18 cellular contexts compared by ENCODE assay signal in genomic region chr9:78858266-78858665, GRCh38.
"Had no signal": no experiment of that assay in that cellular context is flagged by ENCODE, and none has a peak within 500 bp of the region (broad histone marks: within the 10 kb centered on the region; RNA-seq: fewer than 3 reads in every experiment).

No MANE protein-coding gene starts in this region.

- H3K36me3 Mint-ChIP-seq: memory B cell; stimulated activated naive B cell treated with anti-CD40 and anti-IgM and Interleukin-4, amounts not matched to agents 10 μg/mL and 1 μg/mL and 100 μg/mL, for 72 hours had no signal

- H3K4me3 Mint-ChIP-seq: activated B cell treated with CpG ODN at 0.5 μM for 24 hours; activated CD4-positive, alpha-beta T cell treated with anti-CD3 and anti-CD28 coated beads for 36 hours; memory B cell; stimulated activated naive B cell treated with anti-CD40 and anti-IgM and Interleukin-4, amounts not matched to agents 10 μg/mL and 1 μg/mL and 100 μg/mL, for 72 hours; T-helper 17 cell had no signal

- ATAC-seq: activated CD4-positive, alpha-beta T cell treated with anti-CD3 and anti-CD28 coated beads for 36 hours; heart right ventricle; left cardiac atrium; mucosa of descending colon; stimulated activated naive B cell treated with anti-CD40 and anti-IgM and Interleukin-4, amounts not matched to agents 10 μg/mL and 1 μg/mL and 100 μg/mL, for 72 hours; T-helper 17 cell had no signal

- H3K27me3 Mint-ChIP-seq: activated CD4-positive, alpha-beta T cell treated with anti-CD3 and anti-CD28 coated beads for 36 hours; memory B cell; T-helper 17 cell had no signal

- H3K9me3 Mint-ChIP-seq: activated B cell treated with CpG ODN at 0.5 μM for 24 hours; memory B cell; stimulated activated naive B cell treated with anti-CD40 and anti-IgM and Interleukin-4, amounts not matched to agents 10 μg/mL and 1 μg/mL and 100 μg/mL, for 72 hours had no signal

- H3K27ac Mint-ChIP-seq: activated B cell treated with CpG ODN at 0.5 μM for 24 hours; activated CD4-positive, alpha-beta T cell treated with anti-CD3 and anti-CD28 coated beads for 36 hours; memory B cell; progenitor cell of endocrine pancreas; stimulated activated naive B cell treated with anti-CD40 and anti-IgM and Interleukin-4, amounts not matched to agents 10 μg/mL and 1 μg/mL and 100 μg/mL, for 72 hours; T-helper 17 cell had no signal

- H3K4me1 Mint-ChIP-seq: activated B cell treated with CpG ODN at 0.5 μM for 24 hours; activated CD4-positive, alpha-beta T cell treated with anti-CD3 and anti-CD28 coated beads for 36 hours; T-helper 17 cell had no signal

- DNase-seq: activated B cell treated with CpG ODN at 0.5 μM for 24 hours; activated CD4-positive, alpha-beta T cell treated with anti-CD3 and anti-CD28 coated beads for 36 hours; activated CD4-positive, alpha-beta T cell treated with anti-CD3 and anti-CD28 coated beads, Interleukin-2, amount 50 U/mL, for 48 hours; activated effector memory CD4-positive, alpha-beta T cell treated with anti-CD3 and anti-CD28 coated beads, Interleukin-2, amount 50 U/mL, for 16 hours; activated naive CD4-positive, alpha-beta T cell treated with anti-CD3 and anti-CD28 coated beads, Interleukin-2, amount 50 U/mL, for 16 hours; colonic mucosa; dorsolateral prefrontal cortex; heart right ventricle; islet precursor cell; left cardiac atrium; mucosa of descending colon; stimulated activated CD4-positive, alpha-beta T cell treated with anti-CD3 and anti-CD28 coated beads, Interleukin-2, amount 100 ng/mL, for 48 hours; stimulated activated CD8-positive, alpha-beta memory T cell treated with anti-CD3 and anti-CD28 coated beads, Interleukin-4, amount 100 ng/mL, for 48 hours; stimulated activated naive B cell treated with anti-CD40 and anti-IgM and Interleukin-4, amounts not matched to agents 10 μg/mL and 1 μg/mL and 100 μg/mL, for 72 hours; T-helper 17 cell; transverse colon had no signal
